In genomic region chr5:142872795-142873194, GRCh38 we compare ENCODE assay signal across 13 cellular contexts.
DNase-seq lines count a peak whose midpoint lies in the region; ATAC-seq and TF ChIP-seq lines count a peak whose summit lies in the region.
"Had no signal": no experiment of that assay in that cellular context is flagged by ENCODE, and none has a peak within 500 bp of the region (broad histone marks: within the 10 kb centered on the region; RNA-seq: fewer than 3 reads in every experiment).

No MANE protein-coding gene starts in this region.

- no peak overlapping the region for H3K4me3 Mint-ChIP-seq in activated CD4-positive, alpha-beta memory T cell treated with anti-CD3 and anti-CD28 coated beads for 36 hours
- H3K4me3 Mint-ChIP-seq: brain; IgD-negative memory B cell; stimulated activated naive CD8-positive, alpha-beta T cell treated with anti-CD3 and anti-CD28 coated beads, Interleukin-15, Interleukin-2, amounts not matched to agents 100 ng/mL and 50 ng/mL, for 24 hours; T-helper 2 cell treated with Interferon-gamma antibody and Interleukin-4, amounts not matched to agents 5 μg/mL and 100 μg/mL, for 36 hours had no signal

- H3K27ac ChIP-seq in mammary epithelial cell (ENCODE audit: insufficient read depth, low read depth, low read length) (peak overlapping the region; percentile 50), dorsolateral prefrontal cortex (peak overlapping the region in 2 of 59 donors; percentile 5 to 16)

- H3K9ac ChIP-seq in mammary epithelial cell (ENCODE audit: insufficient read depth, low read length) = no peak overlapping the region

- no peaks in the 10 kb centered on the region for H3K4me1 Mint-ChIP-seq in activated CD4-positive, alpha-beta memory T cell treated with anti-CD3 and anti-CD28 coated beads for 36 hours (ENCODE audit: low read depth)
- H3K4me1 Mint-ChIP-seq: IgD-negative memory B cell had no signal

- no peak overlapping the region for H3K27ac Mint-ChIP-seq in activated CD4-positive, alpha-beta memory T cell treated with anti-CD3 and anti-CD28 coated beads for 36 hours
- H3K27ac Mint-ChIP-seq: IgD-negative memory B cell; stimulated activated naive CD8-positive, alpha-beta T cell treated with anti-CD3 and anti-CD28 coated beads, Interleukin-15, Interleukin-2, amounts not matched to agents 100 ng/mL and 50 ng/mL, for 24 hours; T-helper 2 cell treated with Interferon-gamma antibody and Interleukin-4, amounts not matched to agents 5 μg/mL and 100 μg/mL, for 36 hours had no signal

- no peak overlapping the region for H3K4me2 ChIP-seq in mammary epithelial cell (ENCODE audit: insufficient read depth, low read depth, low read length)

- POLR2A ChIA-PET in activated CD4-positive, alpha-beta memory T cell treated with anti-CD3 and anti-CD28 coated beads for 36 hours (lab: Charles Lee) = no interaction called here

- H3K79me2 ChIP-seq in mammary epithelial cell (ENCODE audit: insufficient read depth, low read length) = no peaks in the 10 kb centered on the region

- H3K9me3 ChIP-seq in mammary epithelial cell (replicated peaks; ENCODE audit: insufficient read depth, low read length) = no peaks in the 10 kb centered on the region

- dilution Hi-C loops in mammary epithelial cell (cut with HindIII; ENCODE audit: low sequenced_read_pairs) = loop anchor here (5.0 kb wide), 1 partner anchor 150 kb away; no protein-coding TSS in a partner anchor

- H3K4me3 ChIP-seq in mammary epithelial cell (replicated peaks in 1 of 3; ENCODE audit: insufficient read depth in 1 of 3, low read depth in 2 of 3, low read length in 3 of 3) = no peak overlapping the region
- H3K4me3 ChIP-seq in dorsolateral prefrontal cortex = no peak overlapping the region

- peaks cover 46% of the 10 kb centered on the region for H3K4me1 ChIP-seq in mammary epithelial cell (ENCODE audit: insufficient read depth, low read length)

- TF ChIP-seq CTCF in mammary epithelial cell (conservative IDR thresholded peaks at IDR 0.05 in 1 of 2, IDR thresholded peaks at IDR 0.05 in 1 of 2; ENCODE audit: extremely low read depth in 1 of 2, insufficient read depth in 1 of 2, low read depth in 1 of 2, low read length in 2 of 2) = no peak
- TF ChIP-seq CTCF in dorsolateral prefrontal cortex (IDR thresholded peaks at IDR 0.05 in 54 of 56, conservative IDR thresholded peaks at IDR 0.05 in 2 of 56; ENCODE audit: low read depth in 1 of 56, partially characterized antibody in 56 of 56) = no peak

- ATAC-seq in HG02623 (IDR thresholded peaks at IDR 0.05; ENCODE audit: unreplicated experiment) (no peak), HG03565 (IDR thresholded peaks at IDR 0.05; ENCODE audit: unreplicated experiment) (no peak)

- DNase-seq in A172 (ENCODE audit: low spot score) (peak; percentile 77), HT1080 (ENCODE audit: low read depth) (peak; percentile 95), mammary epithelial cell (peak; percentile 98), kidney glomerular epithelial cell (lab: John Stamatoyannopoulos, UW) (peak; percentile 56), dorsolateral prefrontal cortex (no peak)
- DNase-seq in activated CD4-positive, alpha-beta memory T cell treated with anti-CD3 and anti-CD28 coated beads for 36 hours = no peak
- DNase-seq: activated CD8-positive, alpha-beta memory T cell treated with anti-CD3 and anti-CD28 coated beads, Interleukin-2, amount 50 U/mL, for 4 hours had no signal

- intact Hi-C loops in mammary epithelial cell (cut with micrococcal nuclease) = no loop called here
- intact Hi-C loops in activated CD4-positive, alpha-beta memory T cell treated with anti-CD3 and anti-CD28 coated beads for 36 hours (cut with micrococcal nuclease) = no loop called here
- intact Hi-C loops in dorsolateral prefrontal cortex (cut with DNase I) = loop anchor here in 1 of 2 donors (10.0 kb wide), 1 partner anchor 118 kb away; no protein-coding TSS in a partner anchor

- CTCF ChIA-PET in mammary epithelial cell (lab: Charles Lee; ENCODE audit: low non-redundant PET) = no interaction called here
- CTCF ChIA-PET in activated CD4-positive, alpha-beta memory T cell treated with anti-CD3 and anti-CD28 coated beads for 36 hours (lab: Charles Lee) = interaction anchor here (1.3 to 16.1 kb wide), 4 partner anchors 8 to 156 kb away, joined by 3 to 246 read pairs (median 50); no protein-coding TSS in a partner anchor

- no peaks in the 10 kb centered on the region for H3K36me3 ChIP-seq in mammary epithelial cell (ENCODE audit: insufficient read depth, low read length)

- no peaks in the 10 kb centered on the region for H3K27me3 Mint-ChIP-seq in activated CD4-positive, alpha-beta memory T cell treated with anti-CD3 and anti-CD28 coated beads for 36 hours
- H3K27me3 Mint-ChIP-seq: brain; IgD-negative memory B cell; stimulated activated naive CD8-positive, alpha-beta T cell treated with anti-CD3 and anti-CD28 coated beads, Interleukin-15, Interleukin-2, amounts not matched to agents 100 ng/mL and 50 ng/mL, for 24 hours had no signal

- no peaks in the 10 kb centered on the region for H4K20me1 ChIP-seq in mammary epithelial cell (ENCODE audit: insufficient read depth, low read length)

- H2AFZ ChIP-seq in mammary epithelial cell (ENCODE audit: low read depth, low read length) = no peak overlapping the region

- BruUV-seq in mammary epithelial cell (replicated peaks; lab: Mats Ljungman, UMichigan) = no TSS peak

- WGBS in mammary epithelial cell (ENCODE audit: low coverage, missing lambda C conversion rate) = 13% methylated on average over 3 of the region's 3 CpGs

- in situ Hi-C loops in mammary epithelial cell (cut with MboI; ENCODE audit: low sequenced_read_pairs in 2 of 2) = loop anchor here in 1 of 2 donors (5.0 to 10.0 kb wide), 2 partner anchors 98 to 150 kb away; partner anchors contain the start of gene ARHGAP26

- H3K27me3 ChIP-seq in mammary epithelial cell (ENCODE audit: insufficient read depth, low read length) (no peaks in the 10 kb centered on the region), dorsolateral prefrontal cortex (no peaks in the 10 kb centered on the region)

- H3K9me3 Mint-ChIP-seq in activated CD4-positive, alpha-beta memory T cell treated with anti-CD3 and anti-CD28 coated beads for 36 hours = no peaks in the 10 kb centered on the region
- H3K9me3 Mint-ChIP-seq: brain; IgD-negative memory B cell; stimulated activated naive CD8-positive, alpha-beta T cell treated with anti-CD3 and anti-CD28 coated beads, Interleukin-15, Interleukin-2, amounts not matched to agents 100 ng/mL and 50 ng/mL, for 24 hours; T-helper 2 cell treated with Interferon-gamma antibody and Interleukin-4, amounts not matched to agents 5 μg/mL and 100 μg/mL, for 36 hours had no signal

- H3K36me3 Mint-ChIP-seq in activated CD4-positive, alpha-beta memory T cell treated with anti-CD3 and anti-CD28 coated beads for 36 hours = no peaks in the 10 kb centered on the region
- H3K36me3 Mint-ChIP-seq: brain had no signal

Comparison
In these comparisons a context has a peak if more than half of its experiments do, and no peak if none do; other contexts are left out.
1. DNase-seq: peak in A172 (single experiment), HT1080 (single experiment), mammary epithelial cell (single experiment) and kidney glomerular epithelial cell (single experiment); none in activated CD4-positive, alpha-beta memory T cell treated with anti-CD3 and anti-CD28 coated beads for 36 hours (single experiment) and dorsolateral prefrontal cortex (0 of 10).